ENCODE assay signal across 8 cellular contexts in the genomic region with DNA sequence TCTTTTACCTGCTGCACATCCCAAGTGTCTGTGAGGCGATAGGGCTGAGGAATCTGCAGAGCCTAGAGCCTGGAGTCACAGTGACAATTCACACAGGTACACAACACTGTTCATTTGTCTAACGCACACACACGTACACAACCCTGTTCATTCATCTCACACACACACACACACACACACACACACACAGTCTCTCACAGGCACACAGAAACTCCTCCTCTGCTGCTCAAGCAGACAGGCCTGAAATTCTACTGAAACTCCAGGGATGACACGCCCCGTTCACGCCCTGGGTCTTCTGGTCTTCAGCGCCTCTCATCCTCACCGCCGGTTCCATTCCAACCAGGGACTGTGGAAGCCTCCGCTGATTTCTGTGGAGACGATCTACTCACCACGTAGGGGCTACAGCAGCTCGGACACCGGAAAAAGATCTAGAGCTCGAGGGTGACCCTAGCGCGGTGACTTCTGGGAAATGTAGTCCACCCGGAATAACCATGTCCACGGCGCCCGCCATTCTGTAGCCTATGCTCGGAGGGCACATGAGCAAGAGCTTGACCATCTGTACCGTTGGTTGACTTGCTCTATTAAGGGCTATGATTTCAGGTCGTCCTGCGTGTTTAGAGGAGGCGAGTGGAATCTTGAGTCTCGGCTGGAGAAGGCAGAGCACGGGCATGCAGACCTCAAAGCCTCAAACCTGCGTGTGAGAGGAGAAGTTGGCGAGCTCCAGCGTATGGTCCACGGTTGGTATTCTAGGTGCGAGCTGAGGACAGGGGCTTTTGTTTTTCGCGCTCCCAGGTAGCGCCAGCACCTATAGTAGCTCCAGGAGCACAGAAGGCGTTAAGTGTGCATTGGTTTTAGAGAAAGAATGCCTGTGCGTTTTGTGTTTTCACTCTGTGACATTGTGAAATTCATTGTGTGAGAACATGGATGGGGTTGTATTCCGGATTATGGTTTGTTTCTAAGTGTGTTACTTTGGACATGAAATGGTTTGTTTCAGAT. TPM values are rescaled to one million over a fixed set of nuclear protein-coding genes. Genes with fewer than 3 reads are reported as not detected.
A peak's percentile ranks its signal among the peaks of the same experiment; 100 is the strongest.
DNase-seq lines count a peak whose midpoint lies in the region; ATAC-seq and TF ChIP-seq lines count a peak whose summit lies in the region.

No MANE protein-coding gene starts in this region.

- no peak overlapping the region for H3K27ac ChIP-seq in foreskin keratinocyte

- no peaks in the 10 kb centered on the region for H3K4me1 ChIP-seq in foreskin keratinocyte

- peaks cover 11% of the 10 kb centered on the region for H3K4me1 Mint-ChIP-seq in nephron
- peaks cover 14% of the 10 kb centered on the region for H3K4me1 Mint-ChIP-seq in stimulated activated memory B cell treated with anti-CD40 and anti-IgM and Interleukin-4, amounts not matched to agents 10 μg/mL and 1 μg/mL and 100 μg/mL, for 72 hours

- DNase-seq in GM03348 (ENCODE audit: low spot score): peak; percentile 91
- DNase-seq in RKO (ENCODE audit: low spot score): peak; percentile 87
- DNase-seq in activated gamma-delta T cell treated with anti-CD3 and anti-CD28 coated beads, Interleukin-2, amount 50 U/mL, for 16 hours (ENCODE audit: low read depth): peak; percentile 30
- peak; percentile 61 to 80 for DNase-seq in foreskin keratinocyte

- peak overlapping the region; percentile 41 to 89 (median 78) for H3K27ac Mint-ChIP-seq in nephron
- H3K27ac Mint-ChIP-seq in stimulated activated memory B cell treated with anti-CD40 and anti-IgM and Interleukin-4, amounts not matched to agents 10 μg/mL and 1 μg/mL and 100 μg/mL, for 72 hours: peak overlapping the region; percentile 81

- no peaks in the 10 kb centered on the region for H3K27me3 ChIP-seq in foreskin keratinocyte

- ATAC-seq in HG02885 (IDR thresholded peaks at IDR 0.05; ENCODE audit: poor library complexity, unreplicated experiment) (peak; percentile 88), foreskin keratinocyte (peak; percentile 78), GM19455 (IDR thresholded peaks at IDR 0.05; ENCODE audit: unreplicated experiment) (no peak)
- ATAC-seq in stimulated activated memory B cell treated with anti-CD40 and anti-IgM and Interleukin-4, amounts not matched to agents 10 μg/mL and 1 μg/mL and 100 μg/mL, for 72 hours: peak; percentile 96

- peaks cover 80% of the 10 kb centered on the region for H3K36me3 Mint-ChIP-seq in nephron (ENCODE audit: low read depth)
- peaks cover 74% of the 10 kb centered on the region for H3K36me3 Mint-ChIP-seq in stimulated activated memory B cell treated with anti-CD40 and anti-IgM and Interleukin-4, amounts not matched to agents 10 μg/mL and 1 μg/mL and 100 μg/mL, for 72 hours

- H3K9me3 Mint-ChIP-seq in nephron: peaks cover 76% of the 10 kb centered on the region
- peaks cover 26% of the 10 kb centered on the region for H3K9me3 Mint-ChIP-seq in stimulated activated memory B cell treated with anti-CD40 and anti-IgM and Interleukin-4, amounts not matched to agents 10 μg/mL and 1 μg/mL and 100 μg/mL, for 72 hours

- H3K27me3 Mint-ChIP-seq in nephron (ENCODE audit: low read depth): no peaks in the 10 kb centered on the region
- H3K27me3 Mint-ChIP-seq in stimulated activated memory B cell treated with anti-CD40 and anti-IgM and Interleukin-4, amounts not matched to agents 10 μg/mL and 1 μg/mL and 100 μg/mL, for 72 hours: no peaks in the 10 kb centered on the region

- TF ChIP-seq CTCF in foreskin keratinocyte (conservative IDR thresholded peaks at IDR 0.05): no peak
- no peak for TF ChIP-seq CTCF in nephron (IDR thresholded peaks at IDR 0.05; ENCODE audit: unreplicated experiment in 3 of 3)

- peak overlapping the region; percentile 98 to 100 (median 99) for H3K4me3 Mint-ChIP-seq in nephron
- H3K4me3 Mint-ChIP-seq in stimulated activated memory B cell treated with anti-CD40 and anti-IgM and Interleukin-4, amounts not matched to agents 10 μg/mL and 1 μg/mL and 100 μg/mL, for 72 hours: peak overlapping the region; percentile 91

RNA-seq across cellular contexts. Expression of gene ZNF404, which starts 17.9 kb away (rescaled TPM):
- total RNA-seq in foreskin keratinocyte: 1.4 and 1.9 TPM in 2 replicates
- polyA plus RNA-seq in foreskin keratinocyte: 1.2 and 1.3 TPM in 2 replicates

RNA-seq across cellular contexts. Expression of gene ZNF45, which starts 33.4 kb away (rescaled TPM):
- 12.3 and 12.4 TPM in 2 replicates for total RNA-seq in foreskin keratinocyte
- 2.7 and 3.4 TPM in 2 replicates for polyA plus RNA-seq in foreskin keratinocyte

RNA-seq across cellular contexts. Expression of gene ZNF221, which starts 49.3 kb away (rescaled TPM):
- total RNA-seq in foreskin keratinocyte: 3.7 TPM in 2 replicates
- polyA plus RNA-seq in foreskin keratinocyte: 0.22 and 0.47 TPM in 2 replicates

Comparison
In these comparisons a context has a peak if more than half of its experiments do, and no peak if none do; other contexts are left out.
1. DNase-seq: peak in every context shown above with its lines; median percentile 91 in GM03348; 87 in RKO; 70 in foreskin keratinocyte; 30 in activated gamma-delta T cell treated with anti-CD3 and anti-CD28 coated beads, Interleukin-2, amount 50 U/mL, for 16 hours.